Comparison of ENCODE assay signal across 20 cellular contexts in the genomic region with DNA sequence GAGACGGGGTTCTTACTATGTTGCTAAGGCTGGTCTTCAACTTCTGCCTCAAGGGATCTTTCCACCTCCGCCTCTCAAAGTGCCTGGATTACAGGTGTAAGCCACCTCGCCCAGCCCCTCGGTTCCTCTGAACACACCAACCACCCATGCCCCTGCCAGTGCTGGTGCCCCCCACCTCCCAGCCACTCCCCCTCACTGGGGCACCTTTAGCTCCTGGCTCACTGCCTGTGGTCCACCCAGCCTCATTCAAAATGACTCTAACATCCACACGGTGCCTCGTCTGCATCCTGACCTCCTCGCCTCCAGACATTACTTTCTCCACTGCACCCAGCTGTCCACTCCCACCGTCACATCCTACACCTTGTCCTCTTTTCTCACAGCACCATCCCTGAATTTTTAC. TPM values are rescaled to one million over a fixed set of nuclear protein-coding genes. Genes with fewer than 3 reads are reported as not detected.
A peak's percentile ranks its signal among the peaks of the same experiment; 100 is the strongest.
DNase-seq lines count a peak whose midpoint lies in the region; ATAC-seq, FAIRE-seq and TF ChIP-seq lines count a peak whose summit lies in the region.
"Had no signal": no experiment of that assay in that cellular context is flagged by ENCODE, and none has a peak within 500 bp of the region (broad histone marks: within the 10 kb centered on the region; RNA-seq: fewer than 3 reads in every experiment).

No MANE protein-coding gene starts in this region.

- TF ChIP-seq CTCF in Calu3 (IDR thresholded peaks at IDR 0.05; ENCODE audit: unreplicated experiment) (no peak), Panc1 (IDR thresholded peaks at IDR 0.05) (no peak), kidney (IDR thresholded peaks at IDR 0.05; ENCODE audit: borderline replicate concordance, extremely low read depth, insufficient read depth) (no peak), type B pancreatic cell (conservative IDR thresholded peaks at IDR 0.05) (no peak), left ventricle myocardium inferior (IDR thresholded peaks at IDR 0.05; ENCODE audit: borderline replicate concordance) (no peak)

- H3K27me3 ChIP-seq in Panc1 (ENCODE audit: control insufficient read depth, insufficient read depth, low read length) (no peaks in the 10 kb centered on the region), left ventricle myocardium inferior (ENCODE audit: low read depth) (no peaks in the 10 kb centered on the region)
- no peaks in the 10 kb centered on the region for H3K27me3 ChIP-seq in effector memory CD4-positive, alpha-beta T cell (replicated peaks; ENCODE audit: control insufficient read depth, insufficient read depth, low read length, poor library complexity, severe bottlenecking)

- no peak overlapping the region for H3K9ac ChIP-seq in kidney (ENCODE audit: low read length in 2 of 2)

- H3K27ac Mint-ChIP-seq in Calu3 (ENCODE audit: unreplicated experiment) (peak overlapping the region; percentile 13), type B pancreatic cell (peak overlapping the region; percentile 66)
- H3K27ac Mint-ChIP-seq: CD4-positive, alpha-beta T cell had no signal

- DNase-seq in Calu3 (no peak), Panc1 (ENCODE audit: low read depth, low spot score) (no peak), kidney (peak; percentile 51), type B pancreatic cell (ENCODE audit: extremely low spot score, unreplicated experiment) (no peak), left ventricle myocardium inferior (no peak)
- DNase-seq in effector memory CD4-positive, alpha-beta T cell = no peak
- DNase-seq: ACHN; C1 segment of cervical spinal cord; CD4-positive, alpha-beta T cell; DMS153; DMS79 treated with DMSO at 0.1 percent for 48 hours; EL; HCEC 1CT had no signal

- H3K4me1 Mint-ChIP-seq in Calu3 (ENCODE audit: low read depth, unreplicated experiment) (peaks cover 31% of the 10 kb centered on the region), type B pancreatic cell (ENCODE audit: unreplicated experiment) (peaks cover 21% of the 10 kb centered on the region)

- BruUV-seq in Calu3 (replicated peaks; lab: Mats Ljungman, UMichigan) = no TSS peak
- BruUV-seq in Panc1 (replicated peaks; lab: Mats Ljungman, UMichigan) = no TSS peak

- H3K4me3 ChIP-seq in Panc1 (ENCODE audit: low read depth in 2 of 2, low read length in 2 of 2) (no peak overlapping the region), kidney (ENCODE audit: low read length in 2 of 2) (no peak overlapping the region), left ventricle myocardium inferior (no peak overlapping the region)
- no peak overlapping the region for H3K4me3 ChIP-seq in effector memory CD4-positive, alpha-beta T cell (ENCODE audit: insufficient read depth, low read depth, low read length, poor library complexity, severe bottlenecking)
- H3K4me3 ChIP-seq: K562 had no signal

- no peaks in the 10 kb centered on the region for H3K27me3 Mint-ChIP-seq in Calu3 (ENCODE audit: unreplicated experiment)
- peaks cover 12% of the 10 kb centered on the region for H3K27me3 Mint-ChIP-seq in type B pancreatic cell

- H3K4me3 Mint-ChIP-seq in Calu3 (ENCODE audit: low read depth, unreplicated experiment) (no peak overlapping the region), type B pancreatic cell (no peak overlapping the region)
- H3K4me3 Mint-ChIP-seq: CD4-positive, alpha-beta T cell had no signal

- CTCF ChIA-PET in Calu3 (lab: Charles Lee) = interaction anchor here (0.7 kb wide), 1 partner anchor 9 kb away, joined by 8 read pairs; no protein-coding TSS in a partner anchor
- CTCF ChIA-PET in Panc1 (lab: Charles Lee) = interaction anchor here (0.7 kb wide), 1 partner anchor 39 kb away, joined by 11 read pairs; no protein-coding TSS in a partner anchor

- POLR2A ChIA-PET in Panc1 (lab: Charles Lee) = interaction anchor here (0.7 to 0.8 kb wide), 2 partner anchors 60 to 94 kb away, joined by 4 read pairs; a partner anchor contains a TSS

- H3K9me3 Mint-ChIP-seq in Calu3 (ENCODE audit: low read depth, unreplicated experiment) (no peaks in the 10 kb centered on the region), type B pancreatic cell (no peaks in the 10 kb centered on the region)
- H3K9me3 Mint-ChIP-seq: CD4-positive, alpha-beta T cell had no signal

- peaks cover 50% of the 10 kb centered on the region for H3K4me1 ChIP-seq in Panc1 (ENCODE audit: control insufficient read depth, insufficient read depth, low read length)
- H3K4me1 ChIP-seq in kidney (ENCODE audit: control insufficient read depth in 1 of 2, insufficient read depth in 1 of 2, low read depth in 1 of 2, low read length in 2 of 2) = peaks cover 0 to under 1% of the 10 kb centered on the region in 2 donors
- H3K4me1 ChIP-seq in left ventricle myocardium inferior = peaks cover 45% of the 10 kb centered on the region
- H3K4me1 ChIP-seq in effector memory CD4-positive, alpha-beta T cell (ENCODE audit: control insufficient read depth, insufficient read depth, low read length, poor library complexity, severe bottlenecking) = no peaks in the 10 kb centered on the region

- H3K9me3 ChIP-seq in Panc1 (ENCODE audit: control insufficient read depth, insufficient read depth, low read depth, low read length) = no peaks in the 10 kb centered on the region
- H3K9me3 ChIP-seq in kidney (ENCODE audit: control insufficient read depth in 1 of 2, low read length in 2 of 2) = no peaks in the 10 kb centered on the region
- H3K9me3 ChIP-seq in left ventricle myocardium inferior (replicated peaks) = no peaks in the 10 kb centered on the region
- no peaks in the 10 kb centered on the region for H3K9me3 ChIP-seq in effector memory CD4-positive, alpha-beta T cell (ENCODE audit: control insufficient read depth, low read length)

- intact Hi-C loops in Calu3 (cut with micrococcal nuclease; ENCODE audit: unreplicated experiment) (no loop called here), Panc1 (cut with micrococcal nuclease; ENCODE audit: unreplicated experiment) (no loop called here), kidney (cut with DNase I) (no loop called here), left ventricle myocardium inferior (cut with micrococcal nuclease) (no loop called here)

- ATAC-seq in Panc1 = no peak
- no peak for ATAC-seq in HG03342 (IDR thresholded peaks at IDR 0.05; ENCODE audit: unreplicated experiment)
- ATAC-seq: K562 had no signal

- H3K36me3 ChIP-seq in Panc1 (ENCODE audit: control insufficient read depth, insufficient read depth, low read length) = no peaks in the 10 kb centered on the region
- H3K36me3 ChIP-seq in kidney (ENCODE audit: control insufficient read depth in 1 of 2, insufficient read depth in 2 of 2, low read length in 2 of 2) = no peaks in the 10 kb centered on the region
- H3K36me3 ChIP-seq in left ventricle myocardium inferior = no peaks in the 10 kb centered on the region
- no peaks in the 10 kb centered on the region for H3K36me3 ChIP-seq in effector memory CD4-positive, alpha-beta T cell (ENCODE audit: control insufficient read depth, insufficient read depth, low read length)

- H3K27ac ChIP-seq in Panc1 (ENCODE audit: low read length) (peak overlapping the region; percentile 94), kidney (ENCODE audit: low read depth in 2 of 2, low read length in 2 of 2) (no peak overlapping the region), left ventricle myocardium inferior (replicated peaks) (no peak overlapping the region)
- H3K27ac ChIP-seq in effector memory CD4-positive, alpha-beta T cell (ENCODE audit: insufficient read depth, low read length, poor library complexity, severe bottlenecking) = no peak overlapping the region
- H3K27ac ChIP-seq: HL-60 had no signal

- in situ Hi-C loops in Panc1 (cut with HindIII; ENCODE audit: low pct_unique_long_range_greater_than_20kb, low sequenced_read_pairs) = no loop called here

- FAIRE-seq in kidney (lab: Jason Lieb, UNC) = no peak
- FAIRE-seq: D721Med, G401.6, GM12892, GM19239, K562 had no signal

- peaks cover 12% of the 10 kb centered on the region for H3K36me3 Mint-ChIP-seq in Calu3 (ENCODE audit: insufficient read depth, unreplicated experiment)
- no peaks in the 10 kb centered on the region for H3K36me3 Mint-ChIP-seq in type B pancreatic cell

RNA-seq across cellular contexts. Expression of a gene that starts 55.3 kb away (rescaled TPM):
- total RNA-seq in Calu3 (2022) = 104 and 125 TPM in 2 replicates
- total RNA-seq in Panc1 (2021; ENCODE audit: unreplicated experiment) = 39.2 TPM
- 41.1 TPM for polyA plus RNA-seq in Panc1 (2012; ENCODE audit: insufficient read length)
- 57.2 TPM for total RNA-seq in kidney
- polyA plus RNA-seq in kidney (ENCODE audit: insufficient read depth, low read depth, low replicate concordance) = 13.3 TPM
- 26.8 and 56.2 TPM in 2 replicates for total RNA-seq in type B pancreatic cell (ENCODE audit: low replicate concordance)
- 15.1 TPM for total RNA-seq in left ventricle myocardium inferior
